8 cellular contexts compared by ENCODE assay signal in the genomic region with DNA sequence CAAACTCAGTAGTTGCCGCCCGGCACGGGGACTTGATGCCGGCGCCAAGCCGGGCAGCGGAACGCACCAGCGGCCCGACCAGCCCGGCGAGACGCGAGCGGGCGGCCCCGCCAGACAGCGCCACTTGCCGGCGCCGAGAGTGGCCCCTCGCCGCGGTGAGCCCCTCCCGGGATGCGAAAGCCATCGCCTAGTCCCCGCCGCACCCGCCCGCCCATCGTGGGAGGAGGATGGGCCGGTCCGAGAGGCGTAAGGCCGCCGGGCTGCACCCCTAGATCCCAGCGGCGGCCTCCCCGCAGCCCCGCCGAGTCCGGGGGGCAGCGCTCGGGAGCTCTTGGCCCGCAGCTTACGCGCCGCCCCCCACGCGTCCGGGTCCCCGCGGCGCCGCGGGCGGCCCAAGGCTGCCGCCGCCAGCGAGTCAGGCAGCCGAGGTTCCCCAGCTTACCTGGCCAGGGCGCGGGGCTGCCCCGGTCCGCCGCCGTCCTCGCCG. TPM values are rescaled to one million over a fixed set of nuclear protein-coding genes. Genes with fewer than 3 reads are reported as not detected.
A peak's percentile ranks its signal among the peaks of the same experiment; 100 is the strongest.
DNase-seq lines count a peak whose midpoint lies in the region; ATAC-seq and TF ChIP-seq lines count a peak whose summit lies in the region.

No MANE protein-coding gene starts in this region.

- no peaks in the 10 kb centered on the region for H3K9me3 Mint-ChIP-seq in activated CD4-positive, alpha-beta memory T cell treated with anti-CD3 and anti-CD28 coated beads for 36 hours
- H3K9me3 Mint-ChIP-seq in stimulated activated naive CD8-positive, alpha-beta T cell treated with anti-CD3 and anti-CD28 coated beads, Interleukin-15, Interleukin-2, amounts not matched to agents 100 ng/mL and 50 ng/mL, for 24 hours, result no peaks in the 10 kb centered on the region

- intact Hi-C loops in activated CD4-positive, alpha-beta memory T cell treated with anti-CD3 and anti-CD28 coated beads for 36 hours (cut with micrococcal nuclease), result loop anchor here (5.0 to 10.0 kb wide), 2 partner anchors 95 to 192 kb away; a partner anchor contains a TSS

- CTCF ChIA-PET in activated CD4-positive, alpha-beta memory T cell treated with anti-CD3 and anti-CD28 coated beads for 36 hours (lab: Charles Lee), result interaction anchor here (0.6 to 1.6 kb wide), 3 partner anchors 69 to 150 kb away, joined by 3 to 4 read pairs (median 4); a partner anchor contains a TSS

- H3K4me3 Mint-ChIP-seq in activated CD4-positive, alpha-beta memory T cell treated with anti-CD3 and anti-CD28 coated beads for 36 hours, result peak overlapping the region; percentile 68
- H3K4me3 Mint-ChIP-seq in stimulated activated naive CD8-positive, alpha-beta T cell treated with anti-CD3 and anti-CD28 coated beads, Interleukin-15, Interleukin-2, amounts not matched to agents 100 ng/mL and 50 ng/mL, for 24 hours, result peak overlapping the region; percentile 85

- H3K27me3 Mint-ChIP-seq in activated CD4-positive, alpha-beta memory T cell treated with anti-CD3 and anti-CD28 coated beads for 36 hours, result no peaks in the 10 kb centered on the region
- H3K27me3 Mint-ChIP-seq in stimulated activated naive CD8-positive, alpha-beta T cell treated with anti-CD3 and anti-CD28 coated beads, Interleukin-15, Interleukin-2, amounts not matched to agents 100 ng/mL and 50 ng/mL, for 24 hours, result peaks cover 11% of the 10 kb centered on the region

- TF ChIP-seq CTCF in AG09309 (IDR thresholded peaks at IDR 0.05; ENCODE audit: control insufficient read depth, insufficient read depth, low read depth, low read length, missing control alignments), result no peak

- H3K36me3 ChIP-seq in endocrine pancreas (ENCODE audit: control insufficient read depth, insufficient read depth, low read length) (no peaks in the 10 kb centered on the region), muscle layer of duodenum (ENCODE audit: control insufficient read depth in 1 of 2, insufficient read depth in 2 of 2, low read length in 2 of 2) (peaks cover 0 to 9% of the 10 kb centered on the region in 2 donors)

- no peak for DNase-seq in AG09309 (ENCODE audit: low read depth)
- peak; percentile 12 for DNase-seq in HPDE6-E6E7 (ENCODE audit: extremely low spot score)
- DNase-seq in activated CD4-positive, alpha-beta memory T cell treated with anti-CD3 and anti-CD28 coated beads for 36 hours, result peak; percentile 47

- no peaks in the 10 kb centered on the region for H3K9me3 ChIP-seq in endocrine pancreas (ENCODE audit: control insufficient read depth, low read length)
- no peaks in the 10 kb centered on the region for H3K9me3 ChIP-seq in muscle layer of duodenum (ENCODE audit: control insufficient read depth in 1 of 2, low read length in 2 of 2)

- H3K27me3 ChIP-seq in endocrine pancreas (ENCODE audit: control insufficient read depth, insufficient read depth, low read length) (no peaks in the 10 kb centered on the region), muscle layer of duodenum (ENCODE audit: low read depth, low read length) (no peaks in the 10 kb centered on the region)

- H3K4me1 ChIP-seq in endocrine pancreas (ENCODE audit: control insufficient read depth, insufficient read depth, low read length) (no peaks in the 10 kb centered on the region), muscle layer of duodenum (ENCODE audit: control insufficient read depth in 1 of 2, insufficient read depth in 2 of 2, low read length in 2 of 2) (peaks cover 0 to 10% of the 10 kb centered on the region in 2 donors)

- H3K4me3 ChIP-seq in AG09309 (ENCODE audit: control insufficient read depth, low read depth, low read length) (peak overlapping the region; percentile 54), endocrine pancreas (ENCODE audit: control insufficient read depth, insufficient read depth, low read length) (no peak overlapping the region), muscle layer of duodenum (ENCODE audit: low read depth in 1 of 2, low read length in 2 of 2) (peak overlapping the region; percentile 30 to 81)

- POLR2A ChIA-PET in activated CD4-positive, alpha-beta memory T cell treated with anti-CD3 and anti-CD28 coated beads for 36 hours (lab: Charles Lee), result no interaction called here

- H3K4me1 Mint-ChIP-seq in activated CD4-positive, alpha-beta memory T cell treated with anti-CD3 and anti-CD28 coated beads for 36 hours (ENCODE audit: low read depth), result peaks cover 4% of the 10 kb centered on the region
- H3K4me1 Mint-ChIP-seq in stimulated activated naive CD8-positive, alpha-beta T cell treated with anti-CD3 and anti-CD28 coated beads, Interleukin-15, Interleukin-2, amounts not matched to agents 100 ng/mL and 50 ng/mL, for 24 hours (ENCODE audit: low read depth), result peaks cover 24% of the 10 kb centered on the region

- peak; percentile 65 for ATAC-seq in GM19025 (IDR thresholded peaks at IDR 0.05; ENCODE audit: low read depth, unreplicated experiment)
- no peak for ATAC-seq in HG02623 (IDR thresholded peaks at IDR 0.05; ENCODE audit: unreplicated experiment)

- no peak overlapping the region for H3K27ac ChIP-seq in muscle layer of duodenum (ENCODE audit: low read length)

- H3K9ac ChIP-seq in endocrine pancreas (ENCODE audit: control insufficient read depth, insufficient read depth, low read length), result peak overlapping the region; percentile 41

- no peak overlapping the region for H3K27ac Mint-ChIP-seq in activated CD4-positive, alpha-beta memory T cell treated with anti-CD3 and anti-CD28 coated beads for 36 hours
- no peak overlapping the region for H3K27ac Mint-ChIP-seq in stimulated activated naive CD8-positive, alpha-beta T cell treated with anti-CD3 and anti-CD28 coated beads, Interleukin-15, Interleukin-2, amounts not matched to agents 100 ng/mL and 50 ng/mL, for 24 hours

- H3K36me3 Mint-ChIP-seq in activated CD4-positive, alpha-beta memory T cell treated with anti-CD3 and anti-CD28 coated beads for 36 hours, result peaks cover 3% of the 10 kb centered on the region
- peaks cover 42% of the 10 kb centered on the region for H3K36me3 Mint-ChIP-seq in stimulated activated naive CD8-positive, alpha-beta T cell treated with anti-CD3 and anti-CD28 coated beads, Interleukin-15, Interleukin-2, amounts not matched to agents 100 ng/mL and 50 ng/mL, for 24 hours (ENCODE audit: low read depth)

RNA-seq across cellular contexts. Expression of a gene that starts 0.6 kb away (rescaled TPM):
- 10 to 100 TPM; 65.3 to 72.9 TPM for total RNA-seq in activated CD4-positive, alpha-beta memory T cell treated with anti-CD3 and anti-CD28 coated beads for 36 hours
